Comparison of ENCODE assay signal across 21 cellular contexts in the genomic region with DNA sequence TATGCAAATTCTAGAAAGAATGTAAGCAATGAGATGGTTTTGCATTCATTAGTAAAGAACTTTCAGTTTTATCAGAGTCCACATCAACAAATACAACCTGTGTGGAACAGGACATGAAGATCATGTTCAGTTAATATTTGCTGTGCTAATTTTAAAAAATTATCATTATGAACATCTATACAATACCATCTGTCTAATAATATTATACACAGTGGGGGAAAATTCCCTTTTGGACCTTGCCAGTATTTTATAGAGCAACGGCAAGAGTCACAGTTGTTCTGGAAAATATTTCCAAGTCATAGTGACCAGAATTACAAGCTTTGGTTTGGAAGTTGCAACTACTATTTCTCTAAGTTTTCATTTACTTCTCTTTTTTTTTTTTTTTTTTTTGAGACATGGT.
"Had no signal": no experiment of that assay in that cellular context is flagged by ENCODE, and none has a peak within 500 bp of the region (broad histone marks: within the 10 kb centered on the region; RNA-seq: fewer than 3 reads in every experiment).

No MANE protein-coding gene starts in this region.

- DNase-seq: islet precursor cell; left ventricle myocardium inferior; mesendoderm; mucosa of descending colon; naive thymus-derived CD8-positive, alpha-beta T cell; nucleus accumbens; pancreas; right lobe of liver; stimulated activated CD4-positive, alpha-beta T cell treated with anti-CD3 and anti-CD28 coated beads, Interleukin-1b, Interleukin-23, amount 100 ng/mL, for 48 hours; stimulated activated CD4-positive, alpha-beta T cell treated with anti-CD3 and anti-CD28 coated beads, Interleukin-2, amount 100 ng/mL, for 48 hours; stimulated activated CD4-positive, alpha-beta T cell treated with anti-CD3 and anti-CD28 coated beads, Interleukin-4, amount 100 ng/mL, for 4 hours; stimulated activated CD8-positive, alpha-beta memory T cell treated with anti-CD3 and anti-CD28 coated beads, Interleukin-4, amount 100 ng/mL, for 48 hours; stimulated activated naive CD4-positive, alpha-beta T cell treated with Interleukin-2 at 50 U/mL for 16 hours; stimulated activated naive CD8-positive, alpha-beta T cell treated with anti-CD3 and anti-CD28 coated beads, Interleukin-15, amount 100 ng/mL, for 72 hours; substantia nigra; uterus had no signal

- ATAC-seq: mucosa of descending colon; naive thymus-derived CD8-positive, alpha-beta T cell; pancreas; right lobe of liver; stimulated activated memory B cell treated with anti-CD40 and anti-IgM and Interleukin-4, amounts not matched to agents 10 μg/mL and 1 μg/mL and 100 μg/mL, for 72 hours; stimulated activated naive CD8-positive, alpha-beta T cell treated with anti-CD3 and anti-CD28 coated beads, Interleukin-15, amount 100 ng/mL, for 72 hours had no signal

- H3K36me3 ChIP-seq: left ventricle myocardium inferior, pancreas, right atrium auricular region, right lobe of liver, tibial nerve, uterus had no signal

- H3K4me1 ChIP-seq: left ventricle myocardium inferior, pancreas, right atrium auricular region, right lobe of liver, tibial nerve, uterus had no signal

- H3K4me3 ChIP-seq: left ventricle myocardium inferior, lung, mucosa of descending colon, pancreas, right atrium auricular region, right lobe of liver, smooth muscle cell, tibial nerve, uterus had no signal

- H3K27me3 ChIP-seq: pancreas, right atrium auricular region, right lobe of liver, tibial nerve, uterus had no signal

- H3K9me3 ChIP-seq: left ventricle myocardium inferior, mucosa of descending colon, pancreas, right atrium auricular region, right lobe of liver, tibial nerve, uterus had no signal

- H3K27ac ChIP-seq: left ventricle myocardium inferior, pancreas, right atrium auricular region, right lobe of liver, tibial nerve, uterus had no signal
